ENCODE assay signal across 15 cellular contexts in genomic region chr12:8953773-8954402, GRCh38. TPM values are rescaled to one million over a fixed set of nuclear protein-coding genes. Genes with fewer than 3 reads are reported as not detected.
DNase-seq lines count a peak whose midpoint lies in the region; ATAC-seq and TF ChIP-seq lines count a peak whose summit lies in the region.
"Had no signal": no experiment of that assay in that cellular context is flagged by ENCODE, and none has a peak within 500 bp of the region (broad histone marks: within the 10 kb centered on the region; RNA-seq: fewer than 3 reads in every experiment).

No MANE protein-coding gene starts in this region.

- no peak for TF ChIP-seq CTCF in transverse colon (IDR thresholded peaks at IDR 0.05)

- no peaks in the 10 kb centered on the region for H3K36me3 ChIP-seq in transverse colon
- H3K36me3 ChIP-seq: neutrophil, upper lobe of right lung had no signal

- peaks cover 62% of the 10 kb centered on the region for H3K4me1 Mint-ChIP-seq in activated T-cell treated with anti-CD3 and anti-CD28 coated beads, Interleukin-2, amount 50 U/mL, for 72 hours (ENCODE audit: low read depth)

- H3K27me3 ChIP-seq in transverse colon: no peaks in the 10 kb centered on the region
- H3K27me3 ChIP-seq: neutrophil, upper lobe of right lung had no signal

- peak overlapping the region; percentile 55 for H3K4me3 Mint-ChIP-seq in activated T-cell treated with anti-CD3 and anti-CD28 coated beads, Interleukin-2, amount 50 U/mL, for 72 hours

- no peak overlapping the region for H3K4me3 ChIP-seq in transverse colon
- H3K4me3 ChIP-seq: upper lobe of right lung had no signal

- in situ Hi-C loops in transverse colon (cut with MboI; ENCODE audit: low pct_ligation_motif_present in 1 of 4, low pct_unique_long_range_greater_than_20kb in 1 of 4, low sequenced_read_pairs in 3 of 4): no loop called here

- WGBS in transverse colon (ENCODE audit: low coverage in 1 of 2), 2 donors: 80 to 89% methylated on average over 6 to 8 of the region's 8 CpGs

- peaks cover 12 to 21% of the 10 kb centered on the region in 2 donors for H3K36me3 Mint-ChIP-seq in activated T-cell treated with anti-CD3 and anti-CD28 coated beads, Interleukin-2, amount 50 U/mL, for 72 hours (ENCODE audit: insufficient read depth in 2 of 2)

- H3K27ac Mint-ChIP-seq in activated T-cell treated with anti-CD3 and anti-CD28 coated beads, Interleukin-2, amount 50 U/mL, for 72 hours: peak overlapping the region; percentile 89

- no peak for TF ChIP-seq EP300 in transverse colon (IDR thresholded peaks at IDR 0.05; ENCODE audit: low read depth)

- no peaks in the 10 kb centered on the region for H3K27me3 Mint-ChIP-seq in activated T-cell treated with anti-CD3 and anti-CD28 coated beads, Interleukin-2, amount 50 U/mL, for 72 hours (ENCODE audit: low read depth)

- DNase-seq in stimulated activated CD4-positive, alpha-beta T cell treated with anti-CD3 and anti-CD28 coated beads, Interleukin-15, amount 100 ng/mL, for 24 hours: peak; percentile 62
- no peak for DNase-seq in stimulated activated CD4-positive, alpha-beta T cell treated with anti-CD3 and anti-CD28 coated beads, Interleukin-1b, Interleukin-23, amount 100 ng/mL, for 48 hours
- DNase-seq in activated T-cell treated with anti-CD3 and anti-CD28 coated beads, Interleukin-2, amount 50 U/mL, for 72 hours: no peak
- DNase-seq in islet precursor cell (peak; percentile 7), transverse colon (peak; percentile 25), retina (no peak)
- no peak for DNase-seq in effector CD8-positive, alpha-beta T cell (lab: John Stamatoyannopoulos, UW)
- DNase-seq: HCEC 1CT, NCI-H2029, NCI-H82, SHP77, upper lobe of right lung had no signal

- intact Hi-C loops in transverse colon (cut with DNase I; ENCODE audit: low total_unique reads): loop anchor here (10.0 kb wide), 1 partner anchor 81 kb away; no protein-coding TSS in a partner anchor

- H3K9me3 ChIP-seq in transverse colon: no peaks in the 10 kb centered on the region
- H3K9me3 ChIP-seq: neutrophil, upper lobe of right lung had no signal

- ATAC-seq in activated T-cell treated with anti-CD3 and anti-CD28 coated beads, Interleukin-2, amount 50 U/mL, for 72 hours (replicated peaks in 1 of 2): no peak
- ATAC-seq in HG02623 (IDR thresholded peaks at IDR 0.05; ENCODE audit: unreplicated experiment): no peak
- ATAC-seq: upper lobe of right lung had no signal

- H3K4me1 ChIP-seq in transverse colon: peaks cover 0 to 11% (median 3%) of the 10 kb centered on the region in 4 donors

- no peak overlapping the region for H3K27ac ChIP-seq in transverse colon
- H3K27ac ChIP-seq: neutrophil, upper lobe of right lung had no signal

- TF ChIP-seq POLR2A in transverse colon (IDR thresholded peaks at IDR 0.05): no peak

- H3K9me3 Mint-ChIP-seq in activated T-cell treated with anti-CD3 and anti-CD28 coated beads, Interleukin-2, amount 50 U/mL, for 72 hours: peaks cover 4% of the 10 kb centered on the region in 2 donors

RNA-seq across cellular contexts. Expression of gene M6PR, which starts 4.4 kb away (rescaled TPM):
- total RNA-seq in activated T-cell treated with anti-CD3 and anti-CD28 coated beads, Interleukin-2, amount 50 U/mL, for 72 hours: 100 to 1,000 TPM; 149 to 153 TPM
- total RNA-seq in transverse colon: 10 to 100 TPM; 43.2 to 87.5 (median 67.2) TPM

RNA-seq across cellular contexts. Expression of gene KLRG1, which starts 35.5 kb away (rescaled TPM):
- total RNA-seq in activated T-cell treated with anti-CD3 and anti-CD28 coated beads, Interleukin-2, amount 50 U/mL, for 72 hours: 1 to 10 TPM; 2.5 to 5.5 TPM
- total RNA-seq in transverse colon: 1 to 10 TPM in 2 of 4 donors, not detected in 2; 1.4 to 2.5 TPM
- total RNA-seq: M059J had no signal

RNA-seq across cellular contexts. Expression of gene PHC1, which starts 39.6 kb away (rescaled TPM):
- 10 to 100 TPM; 16.7 to 19.7 TPM for total RNA-seq in activated T-cell treated with anti-CD3 and anti-CD28 coated beads, Interleukin-2, amount 50 U/mL, for 72 hours
- total RNA-seq in transverse colon: 10 to 100 TPM in 3 of 4 donors, 1 to 10 TPM in 1; 9.3 to 23.6 (median 15.3) TPM

Comparison
In these comparisons a context has a peak if more than half of its experiments do, and no peak if none do; other contexts are left out.
1. DNase-seq: peak in stimulated activated CD4-positive, alpha-beta T cell treated with anti-CD3 and anti-CD28 coated beads, Interleukin-15, amount 100 ng/mL, for 24 hours (single experiment), islet precursor cell (single experiment) and transverse colon (single experiment); none in stimulated activated CD4-positive, alpha-beta T cell treated with anti-CD3 and anti-CD28 coated beads, Interleukin-1b, Interleukin-23, amount 100 ng/mL, for 48 hours (single experiment), activated T-cell treated with anti-CD3 and anti-CD28 coated beads, Interleukin-2, amount 50 U/mL, for 72 hours (0 of 2), retina (single experiment) and effector CD8-positive, alpha-beta T cell (single experiment).